In genomic region chr19:639251-640155, GRCh38 we compare ENCODE assay signal across 8 cellular contexts. TPM values are rescaled to one million over a fixed set of nuclear protein-coding genes. Genes with fewer than 3 reads are reported as not detected.
A peak's percentile ranks its signal among the peaks of the same experiment; 100 is the strongest.
DNase-seq lines count a peak whose midpoint lies in the region; ATAC-seq and TF ChIP-seq lines count a peak whose summit lies in the region.

Gene FGF22, plus strand, starts transcription at chr19:639879. Its CDS starts 47 bp downstream, at chr19:639926.

- intact Hi-C loops in dendritic cell treated with granulocyte-macrophage colony-stimulating factor and Interleukin-4, amounts not matched to agents 40 ng/mL and 50 ng/mL, for 4 days (cut with micrococcal nuclease), result no loop called here
- intact Hi-C loops in left lung (cut with DNase I), result no loop called here

- ATAC-seq in HG02970 (IDR thresholded peaks at IDR 0.05; ENCODE audit: low FRiP score, unreplicated experiment) (peak; percentile 57), left lung (peak; percentile 96)

- H3K9me3 ChIP-seq in left lung, result no peaks in the 10 kb centered on the region

- H3K27ac Mint-ChIP-seq in dendritic cell treated with granulocyte-macrophage colony-stimulating factor and Interleukin-4, amounts not matched to agents 40 ng/mL and 50 ng/mL, for 4 days, result peak within 1 kb of the TSS; percentile 69

- H3K27me3 Mint-ChIP-seq in dendritic cell treated with granulocyte-macrophage colony-stimulating factor and Interleukin-4, amounts not matched to agents 40 ng/mL and 50 ng/mL, for 4 days, result peaks cover 45% of the 10 kb centered on the region

- H3K27me3 ChIP-seq in left lung, result peaks cover 0 to 21% of the 10 kb centered on the region in 2 donors

- H3K4me1 ChIP-seq in left lung, result peaks cover 8 to 18% of the 10 kb centered on the region in 2 donors

- peak; percentile 72 for DNase-seq in GDM1 (lab: John Stamatoyannopoulos, UW)
- peak; percentile 92 for DNase-seq in NCI-H345 (lab: John Stamatoyannopoulos, UW)
- DNase-seq in activated CD4-positive, alpha-beta T cell treated with anti-CD3 and anti-CD28 coated beads, Interleukin-2, amount 50 U/mL, for 1 hour, result peak; percentile 97
- peak; percentile 90 to 95 for DNase-seq in left lung
- DNase-seq in stimulated activated CD4-positive, alpha-beta T cell treated with anti-CD3 and anti-CD28 coated beads, Interleukin-1b, Interleukin-23, amount 100 ng/mL, for 4 hours (ENCODE audit: low read depth in 2 of 2), result peak; percentile 95 to 97
- DNase-seq in GF-D8 (lab: John Stamatoyannopoulos, UW), result no peak

- H3K4me3 ChIP-seq in left lung, result peak within 1 kb of the TSS; percentile 18 to 34

- no peak within 1 kb of the TSS for H3K27ac ChIP-seq in left lung

- H3K4me1 Mint-ChIP-seq in dendritic cell treated with granulocyte-macrophage colony-stimulating factor and Interleukin-4, amounts not matched to agents 40 ng/mL and 50 ng/mL, for 4 days (ENCODE audit: low read depth), result peaks cover 13% of the 10 kb centered on the region

- TF ChIP-seq CTCF in left lung (IDR thresholded peaks at IDR 0.05), result no peak

- peak within 1 kb of the TSS; percentile 76 for H3K4me3 Mint-ChIP-seq in dendritic cell treated with granulocyte-macrophage colony-stimulating factor and Interleukin-4, amounts not matched to agents 40 ng/mL and 50 ng/mL, for 4 days

- H3K9me3 Mint-ChIP-seq in dendritic cell treated with granulocyte-macrophage colony-stimulating factor and Interleukin-4, amounts not matched to agents 40 ng/mL and 50 ng/mL, for 4 days, result no peaks in the 10 kb centered on the region

- peaks cover 11% of the 10 kb centered on the region for H3K36me3 Mint-ChIP-seq in dendritic cell treated with granulocyte-macrophage colony-stimulating factor and Interleukin-4, amounts not matched to agents 40 ng/mL and 50 ng/mL, for 4 days (ENCODE audit: low read depth)

- peaks cover 0 to 12% of the 10 kb centered on the region in 2 donors for H3K36me3 ChIP-seq in left lung

RNA-seq across cellular contexts. Expression of gene FGF22, which starts in this region (rescaled TPM):
- under 1 TPM; 0.21 to 0.29 TPM for total RNA-seq in left lung

Comparison
In these comparisons a context has a peak if more than half of its experiments do, and no peak if none do; other contexts are left out.
1. Peak in DNase-seq, ATAC-seq and H3K4me3 ChIP-seq in left lung; RNA of the gene not detected or under 1 TPM.